25 cellular contexts compared by ENCODE assay signal in genomic region chr12:129401572-129401971, GRCh38.
"Had no signal": no experiment of that assay in that cellular context is flagged by ENCODE, and none has a peak within 500 bp of the region (broad histone marks: within the 10 kb centered on the region; RNA-seq: fewer than 3 reads in every experiment).

No MANE protein-coding gene starts in this region.

- H3K27ac Mint-ChIP-seq: activated CD4-positive, alpha-beta T cell treated with anti-CD3 and anti-CD28 coated beads, Interleukin-2, amount 10 ng/mL, durations not matched to agents 24 days and 14 days; activated CD8-positive, alpha-beta T cell treated with anti-CD3 and anti-CD28 coated beads for 36 hours; activated naive CD4-positive, alpha-beta T cell treated with anti-CD3 and anti-CD28 coated beads, Interleukin-2, amount 10 ng/mL, durations not matched to agents 7 days and 5 days; naive B cell; stimulated activated naive CD8-positive, alpha-beta T cell treated with anti-CD3 and anti-CD28 coated beads, Interleukin-15, Interleukin-2, amounts not matched to agents 100 ng/mL and 50 ng/mL, for 24 hours had no signal

- ATAC-seq: activated CD8-positive, alpha-beta T cell treated with anti-CD3 and anti-CD28 coated beads for 36 hours; left lobe of liver had no signal

- H3K9me3 ChIP-seq: prostate gland, right atrium auricular region, upper lobe of left lung had no signal

- H3K36me3 ChIP-seq: prostate gland, right atrium auricular region, suprapubic skin, upper lobe of left lung had no signal

- H3K27me3 ChIP-seq: right atrium auricular region, suprapubic skin, upper lobe of left lung had no signal

- FAIRE-seq: endometrium had no signal

- H3K4me3 ChIP-seq: coronary artery, prostate gland, right atrium auricular region, suprapubic skin, upper lobe of left lung had no signal

- H3K4me1 Mint-ChIP-seq: activated CD4-positive, alpha-beta T cell treated with anti-CD3 and anti-CD28 coated beads, Interleukin-2, amount 10 ng/mL, durations not matched to agents 24 days and 14 days; activated naive CD4-positive, alpha-beta T cell treated with anti-CD3 and anti-CD28 coated beads, Interleukin-2, amount 10 ng/mL, durations not matched to agents 7 days and 5 days; central memory CD8-positive, alpha-beta T cell; naive B cell; neural crest cell had no signal

- DNase-seq: activated CD4-positive, alpha-beta T cell treated with anti-CD3 and anti-CD28 coated beads, Interleukin-2, amount 10 ng/mL, durations not matched to agents 24 days and 14 days; activated CD4-positive, CD25-positive, alpha-beta regulatory T cell; activated CD8-positive, alpha-beta T cell treated with anti-CD3 and anti-CD28 coated beads for 36 hours; activated effector memory CD4-positive, alpha-beta T cell treated with Interleukin-2 at 50 U/mL for 16 hours; activated naive CD4-positive, alpha-beta T cell treated with anti-CD3 and anti-CD28 coated beads, Interleukin-2, amount 10 ng/mL, durations not matched to agents 7 days and 5 days; activated T-cell treated with anti-CD3 and anti-CD28 coated beads, Interleukin-2, amount 50 U/mL, for 1 hour; aorta; erythroblast; foreskin melanocyte; glutamatergic neuron; hypothalamus; islet precursor cell; naive B cell; stimulated activated CD4-positive, alpha-beta T cell treated with anti-CD3 and anti-CD28 coated beads, Interleukin-2, amount 100 ng/mL, for 24 hours; T1000; upper lobe of left lung had no signal

- H3K4me3 Mint-ChIP-seq: activated CD4-positive, alpha-beta T cell treated with anti-CD3 and anti-CD28 coated beads, Interleukin-2, amount 10 ng/mL, durations not matched to agents 24 days and 14 days; activated CD8-positive, alpha-beta T cell treated with anti-CD3 and anti-CD28 coated beads for 36 hours; activated naive CD4-positive, alpha-beta T cell treated with anti-CD3 and anti-CD28 coated beads, Interleukin-2, amount 10 ng/mL, durations not matched to agents 7 days and 5 days; central memory CD8-positive, alpha-beta T cell; naive B cell; neural crest cell; stimulated activated naive CD8-positive, alpha-beta T cell treated with anti-CD3 and anti-CD28 coated beads, Interleukin-15, Interleukin-2, amounts not matched to agents 100 ng/mL and 50 ng/mL, for 24 hours had no signal

- H3K4me1 ChIP-seq: prostate gland, right atrium auricular region, suprapubic skin, upper lobe of left lung had no signal

- H3K27me3 Mint-ChIP-seq: activated CD4-positive, alpha-beta T cell treated with anti-CD3 and anti-CD28 coated beads, Interleukin-2, amount 10 ng/mL, durations not matched to agents 24 days and 14 days; activated CD8-positive, alpha-beta T cell treated with anti-CD3 and anti-CD28 coated beads for 36 hours; activated naive CD4-positive, alpha-beta T cell treated with anti-CD3 and anti-CD28 coated beads, Interleukin-2, amount 10 ng/mL, durations not matched to agents 7 days and 5 days; naive B cell; stimulated activated naive CD8-positive, alpha-beta T cell treated with anti-CD3 and anti-CD28 coated beads, Interleukin-15, Interleukin-2, amounts not matched to agents 100 ng/mL and 50 ng/mL, for 24 hours had no signal

- H3K36me3 Mint-ChIP-seq: activated naive CD4-positive, alpha-beta T cell treated with anti-CD3 and anti-CD28 coated beads, Interleukin-2, amount 10 ng/mL, durations not matched to agents 7 days and 5 days; naive B cell had no signal

- H3K27ac ChIP-seq: coronary artery, prostate gland, right atrium auricular region, suprapubic skin, upper lobe of left lung had no signal
